Comparison of ENCODE assay signal across 1 cellular context in the genomic region with DNA sequence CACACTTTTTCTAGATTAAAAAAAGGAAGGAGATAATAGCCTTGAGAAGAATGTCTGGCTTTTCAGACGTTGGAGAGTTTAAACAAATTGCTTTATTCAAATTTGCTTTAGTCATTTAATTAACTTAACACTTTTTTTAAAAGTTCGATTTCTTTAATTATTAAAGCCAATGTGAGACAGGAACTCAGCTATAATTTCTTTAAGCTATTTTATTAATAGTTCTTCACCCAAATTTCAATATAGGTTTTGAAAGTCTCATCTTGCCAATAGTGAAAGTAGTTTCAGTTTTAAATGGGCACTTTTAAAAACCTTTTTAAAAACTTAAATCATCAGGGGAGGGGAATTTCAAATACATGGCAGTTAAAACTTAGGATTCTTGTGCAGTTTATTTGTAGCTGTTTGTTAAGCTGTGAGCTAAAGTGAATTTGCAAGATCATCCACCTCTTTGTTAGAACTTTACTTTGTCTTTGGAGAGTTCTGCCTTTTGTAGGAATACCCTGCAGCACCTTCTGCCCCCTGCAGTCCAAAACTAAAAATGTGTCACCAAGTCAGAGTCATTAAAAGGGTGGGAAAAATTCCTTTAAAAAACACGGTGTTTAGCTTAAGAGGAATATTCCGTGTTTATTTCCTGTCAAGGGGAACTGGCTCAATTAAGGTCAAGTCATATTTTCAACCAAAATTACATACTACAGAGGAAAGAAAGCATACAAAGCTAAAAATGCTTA.
A peak's percentile ranks its signal among the peaks of the same experiment; 100 is the strongest.
TF ChIP-seq lines count a peak whose summit lies in the region.

No MANE protein-coding gene starts in this region.

TF ChIP-seq in HepG2, 621 proteins besides CTCF, POLR2A, EP300 and RAD21:
- TF ChIP-seq MAFF (IDR thresholded peaks at IDR 0.05; ENCODE audit: low read depth, low read length) (peak; percentile 79), MTF1 (CRISPR knock-in tag; IDR thresholded peaks at IDR 0.05) (no peak), ZBTB20 (CRISPR knock-in tag; IDR thresholded peaks at IDR 0.05; ENCODE audit: borderline replicate concordance, low read depth) (no peak), FLYWCH1 (CRISPR knock-in tag; IDR thresholded peaks at IDR 0.05) (no peak), RBFOX2 (IDR thresholded peaks at IDR 0.05; ENCODE audit: low read depth, low read length) (peak; percentile 68), ATF7 (IDR thresholded peaks at IDR 0.05) (no peak), ATF7 (CRISPR knock-in tag; IDR thresholded peaks at IDR 0.05) (no peak), RFXAP (CRISPR knock-in tag; IDR thresholded peaks at IDR 0.05; ENCODE audit: borderline replicate concordance) (no peak), ZNF431 (CRISPR knock-in tag; IDR thresholded peaks at IDR 0.05; ENCODE audit: borderline replicate concordance, low read depth) (no peak), NR2C2 (CRISPR knock-in tag; IDR thresholded peaks at IDR 0.05; ENCODE audit: borderline replicate concordance) (no peak), ZFAT (CRISPR knock-in tag; conservative IDR thresholded peaks at IDR 0.05) (no peak), TCF12 (IDR thresholded peaks at IDR 0.05) (no peak), TCF12 (CRISPR knock-in tag; IDR thresholded peaks at IDR 0.05) (no peak), IRF2 (CRISPR knock-in tag; IDR thresholded peaks at IDR 0.05) (no peak), EHMT2 (IDR thresholded peaks at IDR 0.05; ENCODE audit: borderline replicate concordance, low read depth, low read length) (no peak), RBM22 (optimal IDR thresholded peaks at IDR 0.05; ENCODE audit: low read length) (peak; percentile 72), PAWR (CRISPR knock-in tag; IDR thresholded peaks at IDR 0.05; ENCODE audit: borderline replicate concordance) (no peak), MAFK (conservative IDR thresholded peaks at IDR 0.05 in 1 of 2, IDR thresholded peaks at IDR 0.05 in 1 of 2; ENCODE audit: low read length in 2 of 2) (peak; percentile 58 to 85; a peak in 3 of 4 replicates), BORCS8-MEF2B (CRISPR knock-in tag; IDR thresholded peaks at IDR 0.05) (no peak), SAP130 (CRISPR knock-in tag; IDR thresholded peaks at IDR 0.05; ENCODE audit: low read depth) (peak; percentile 36; the same call in 1 of the 2 replicates), NCOR1 (IDR thresholded peaks at IDR 0.05; ENCODE audit: borderline replicate concordance, low read length) (peak; percentile 14; the same call in 1 of the 2 replicates), SMC3 (IDR thresholded peaks at IDR 0.05; ENCODE audit: low read length) (peak; percentile 64), ZNF781 (CRISPR knock-in tag; IDR thresholded peaks at IDR 0.05; ENCODE audit: borderline replicate concordance, not compliant biosample characterization) (no peak), RXRB (CRISPR knock-in tag; IDR thresholded peaks at IDR 0.05; ENCODE audit: borderline replicate concordance) (0 out of 2 replicates have a peak, but pooled peaks have one; percentile 8), SNAPC2 (CRISPR knock-in tag; IDR thresholded peaks at IDR 0.05) (0 out of 2 replicates have a peak, but pooled peaks have one; percentile 4), TARDBP (CRISPR knock-in tag; IDR thresholded peaks at IDR 0.05) (0 out of 2 replicates have a peak, but pooled peaks have one; percentile 12), ZNF343 (CRISPR knock-in tag; IDR thresholded peaks at IDR 0.05) (0 out of 2 replicates have a peak, but pooled peaks have one; percentile 30), ZNF850 (CRISPR knock-in tag; conservative IDR thresholded peaks at IDR 0.05) (no peak), TSC22D2 (CRISPR knock-in tag; IDR thresholded peaks at IDR 0.05; ENCODE audit: borderline replicate concordance) (no peak), ZNF224 (CRISPR knock-in tag; IDR thresholded peaks at IDR 0.05) (no peak), MBD4 (IDR thresholded peaks at IDR 0.05; ENCODE audit: borderline replicate concordance, low read length) (0 out of 2 replicates have a peak, but pooled peaks have one; percentile 35), STAG1 (CRISPR knock-in tag; IDR thresholded peaks at IDR 0.05) (peak; percentile 47), HNRNPL (IDR thresholded peaks at IDR 0.05; ENCODE audit: low read depth, low read length) (0 out of 2 replicates have a peak, but pooled peaks have one; percentile 8)
- TF ChIP-seq, protein P1, sequence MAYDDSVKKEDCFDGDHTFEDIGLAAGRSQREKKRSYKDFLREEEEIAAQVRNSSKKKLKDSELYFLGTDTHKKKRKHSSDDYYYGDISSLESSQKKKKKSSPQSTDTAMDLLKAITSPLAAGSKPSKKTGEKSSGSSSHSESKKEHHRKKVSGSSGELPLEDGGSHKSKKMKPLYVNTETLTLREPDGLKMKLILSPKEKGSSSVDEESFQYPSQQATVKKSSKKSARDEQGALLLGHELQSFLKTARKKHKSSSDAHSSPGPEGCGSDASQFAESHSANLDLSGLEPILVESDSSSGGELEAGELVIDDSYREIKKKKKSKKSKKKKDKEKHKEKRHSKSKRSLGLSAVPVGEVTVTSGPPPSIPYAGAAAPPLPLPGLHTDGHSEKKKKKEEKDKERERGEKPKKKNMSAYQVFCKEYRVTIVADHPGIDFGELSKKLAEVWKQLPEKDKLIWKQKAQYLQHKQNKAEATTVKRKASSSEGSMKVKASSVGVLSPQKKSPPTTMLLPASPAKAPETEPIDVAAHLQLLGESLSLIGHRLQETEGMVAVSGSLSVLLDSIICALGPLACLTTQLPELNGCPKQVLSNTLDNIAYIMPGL (CRISPR knock-in tag; IDR thresholded peaks at IDR 0.05; ENCODE audit: borderline replicate concordance in 1 of 2, low read depth in 1 of 2): peak in 1 of 2 experiments; percentile 54; a peak in 1 of 4 replicates
- TF ChIP-seq, protein P2, sequence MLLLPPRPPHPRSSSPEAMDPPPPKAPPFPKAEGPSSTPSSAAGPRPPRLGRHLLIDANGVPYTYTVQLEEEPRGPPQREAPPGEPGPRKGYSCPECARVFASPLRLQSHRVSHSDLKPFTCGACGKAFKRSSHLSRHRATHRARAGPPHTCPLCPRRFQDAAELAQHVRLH (CRISPR knock-in tag; IDR thresholded peaks at IDR 0.05; ENCODE audit: borderline replicate concordance, low read depth): no peak
- TF ChIP-seq, protein P3, sequence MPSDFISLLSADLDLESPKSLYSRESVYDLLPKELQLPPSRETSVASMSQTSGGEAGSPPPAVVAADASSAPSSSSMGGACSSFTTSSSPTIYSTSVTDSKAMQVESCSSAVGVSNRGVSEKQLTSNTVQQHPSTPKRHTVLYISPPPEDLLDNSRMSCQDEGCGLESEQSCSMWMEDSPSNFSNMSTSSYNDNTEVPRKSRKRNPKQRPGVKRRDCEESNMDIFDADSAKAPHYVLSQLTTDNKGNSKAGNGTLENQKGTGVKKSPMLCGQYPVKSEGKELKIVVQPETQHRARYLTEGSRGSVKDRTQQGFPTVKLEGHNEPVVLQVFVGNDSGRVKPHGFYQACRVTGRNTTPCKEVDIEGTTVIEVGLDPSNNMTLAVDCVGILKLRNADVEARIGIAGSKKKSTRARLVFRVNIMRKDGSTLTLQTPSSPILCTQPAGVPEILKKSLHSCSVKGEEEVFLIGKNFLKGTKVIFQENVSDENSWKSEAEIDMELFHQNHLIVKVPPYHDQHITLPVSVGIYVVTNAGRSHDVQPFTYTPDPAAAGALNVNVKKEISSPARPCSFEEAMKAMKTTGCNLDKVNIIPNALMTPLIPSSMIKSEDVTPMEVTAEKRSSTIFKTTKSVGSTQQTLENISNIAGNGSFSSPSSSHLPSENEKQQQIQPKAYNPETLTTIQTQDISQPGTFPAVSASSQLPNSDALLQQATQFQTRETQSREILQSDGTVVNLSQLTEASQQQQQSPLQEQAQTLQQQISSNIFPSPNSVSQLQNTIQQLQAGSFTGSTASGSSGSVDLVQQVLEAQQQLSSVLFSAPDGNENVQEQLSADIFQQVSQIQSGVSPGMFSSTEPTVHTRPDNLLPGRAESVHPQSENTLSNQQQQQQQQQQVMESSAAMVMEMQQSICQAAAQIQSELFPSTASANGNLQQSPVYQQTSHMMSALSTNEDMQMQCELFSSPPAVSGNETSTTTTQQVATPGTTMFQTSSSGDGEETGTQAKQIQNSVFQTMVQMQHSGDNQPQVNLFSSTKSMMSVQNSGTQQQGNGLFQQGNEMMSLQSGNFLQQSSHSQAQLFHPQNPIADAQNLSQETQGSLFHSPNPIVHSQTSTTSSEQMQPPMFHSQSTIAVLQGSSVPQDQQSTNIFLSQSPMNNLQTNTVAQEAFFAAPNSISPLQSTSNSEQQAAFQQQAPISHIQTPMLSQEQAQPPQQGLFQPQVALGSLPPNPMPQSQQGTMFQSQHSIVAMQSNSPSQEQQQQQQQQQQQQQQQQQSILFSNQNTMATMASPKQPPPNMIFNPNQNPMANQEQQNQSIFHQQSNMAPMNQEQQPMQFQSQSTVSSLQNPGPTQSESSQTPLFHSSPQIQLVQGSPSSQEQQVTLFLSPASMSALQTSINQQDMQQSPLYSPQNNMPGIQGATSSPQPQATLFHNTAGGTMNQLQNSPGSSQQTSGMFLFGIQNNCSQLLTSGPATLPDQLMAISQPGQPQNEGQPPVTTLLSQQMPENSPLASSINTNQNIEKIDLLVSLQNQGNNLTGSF (CRISPR knock-in tag; IDR thresholded peaks at IDR 0.05): no peak
